8 cellular contexts compared by ENCODE assay signal in the genomic region with DNA sequence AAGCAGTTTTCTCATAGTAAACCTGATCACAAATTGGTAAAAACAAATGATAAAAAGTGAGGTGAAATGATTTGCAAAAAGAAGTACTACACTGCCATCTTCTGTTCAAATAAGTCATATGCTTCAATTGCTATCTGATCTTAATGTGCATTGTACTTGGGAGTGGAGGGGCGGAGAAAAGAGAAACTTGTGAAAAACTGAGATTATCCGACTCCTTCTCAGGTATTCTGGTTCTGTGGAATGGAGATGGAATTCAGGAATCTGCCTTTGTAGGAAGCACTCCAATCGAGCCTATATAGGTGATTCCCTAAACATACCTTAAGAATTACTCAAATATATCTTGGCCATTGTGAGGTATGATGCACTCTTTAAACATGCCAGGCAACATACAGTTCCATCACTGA.
DNase-seq lines count a peak whose midpoint lies in the region; ATAC-seq and TF ChIP-seq lines count a peak whose summit lies in the region.

No MANE protein-coding gene starts in this region.

- H3F3A ChIP-seq in SK-N-SH (replicated peaks; ENCODE audit: insufficient read depth) = no peaks in the 10 kb centered on the region

- no peak overlapping the region for H3K27ac ChIP-seq in SK-N-SH (ENCODE audit: low read depth in 2 of 2, low read length in 1 of 2)
- no peak overlapping the region for H3K27ac ChIP-seq in esophagus squamous epithelium
- no peak overlapping the region for H3K27ac ChIP-seq in tibial nerve

- H3K36me3 ChIP-seq in SK-N-SH (replicated peaks in 1 of 2; ENCODE audit: control insufficient read depth in 1 of 2, insufficient read depth in 2 of 2, low read length in 1 of 2) = no peaks in the 10 kb centered on the region
- no peaks in the 10 kb centered on the region for H3K36me3 ChIP-seq in esophagus squamous epithelium
- peaks cover 0 to 6% (median 0%) of the 10 kb centered on the region in 3 donors for H3K36me3 ChIP-seq in tibial nerve

- H3K4me3 ChIP-seq in SK-N-SH (ENCODE audit: low read depth in 2 of 2, low read length in 1 of 2) (peak overlapping the region; percentile 12 to 49; a peak in 1 of 4 replicates), esophagus squamous epithelium (no peak overlapping the region), tibial nerve (no peak overlapping the region)

- no peak overlapping the region for H2AFZ ChIP-seq in SK-N-SH (ENCODE audit: low read depth)

- no peaks in the 10 kb centered on the region for H3K9me3 ChIP-seq in SK-N-SH
- no peaks in the 10 kb centered on the region for H3K9me3 ChIP-seq in esophagus squamous epithelium
- H3K9me3 ChIP-seq in tibial nerve = no peaks in the 10 kb centered on the region

- POLR2A ChIA-PET in SK-N-SH (lab: Yijun Ruan, JAX) = no interaction called here

- H3K9me2 ChIP-seq in SK-N-SH = no peaks in the 10 kb centered on the region

- TF ChIP-seq POLR2A in esophagus squamous epithelium (IDR thresholded peaks at IDR 0.05) = no peak
- TF ChIP-seq POLR2A in tibial nerve (IDR thresholded peaks at IDR 0.05) = no peak

- 1% methylated on average over 3 of the region's 3 CpGs for WGBS in SK-N-SH (ENCODE audit: low lambda C conversion rate)
- 8 to 11% methylated on average over 3 of the region's 3 CpGs for WGBS in esophagus squamous epithelium, 2 donors
- WGBS in tibial nerve, 2 donors = 21 to 22% methylated on average over 3 of the region's 3 CpGs

- no peaks in the 10 kb centered on the region for H3K79me2 ChIP-seq in SK-N-SH (ENCODE audit: insufficient read depth)

- no peak for TF ChIP-seq EP300 in SK-N-SH (IDR thresholded peaks at IDR 0.05; ENCODE audit: borderline replicate concordance in 1 of 2, low read depth in 1 of 2, low read length in 1 of 2)
- TF ChIP-seq EP300 in tibial nerve (IDR thresholded peaks at IDR 0.05) = no peak

- no peaks in the 10 kb centered on the region for H4K20me1 ChIP-seq in SK-N-SH (ENCODE audit: insufficient read depth)

- TF ChIP-seq RAD21 in SK-N-SH (IDR thresholded peaks at IDR 0.05; ENCODE audit: low read length) = peak; percentile 70

- TF ChIP-seq CTCF in SK-N-SH (IDR thresholded peaks at IDR 0.05) (peak; percentile 57), esophagus squamous epithelium (IDR thresholded peaks at IDR 0.05) (peak in 5 of 6 experiments; percentile 16 to 69 (median 29)), tibial nerve (IDR thresholded peaks at IDR 0.05) (peak in 3 of 5 experiments; percentile 6 to 36 (median 30))

- CTCF ChIA-PET in SK-N-SH (lab: Yijun Ruan, JAX) = interaction anchor here (1.7 kb wide), 2 partner anchors 15 to 24 kb away, joined by 6 to 13 read pairs; no protein-coding TSS in a partner anchor

- H3K4me1 ChIP-seq in SK-N-SH (ENCODE audit: control insufficient read depth in 1 of 2, insufficient read depth in 2 of 2, low read depth in 1 of 2, low read length in 1 of 2) (no peaks in the 10 kb centered on the region), esophagus squamous epithelium (no peaks in the 10 kb centered on the region), tibial nerve (no peaks in the 10 kb centered on the region)

- H3K27me3 ChIP-seq in SK-N-SH (ENCODE audit: insufficient read depth) (no peaks in the 10 kb centered on the region), esophagus squamous epithelium (no peaks in the 10 kb centered on the region), tibial nerve (no peaks in the 10 kb centered on the region)

- H3K4me2 ChIP-seq in SK-N-SH = peak overlapping the region; percentile 69; the same call in 1 of the 2 replicates

- DNase-seq in SK-N-SH (peak; percentile 36), NOMO-1 (lab: John Stamatoyannopoulos, UW; ENCODE audit: unreplicated experiment in 2 of 2) (peak; percentile 33 to 57), esophagus squamous epithelium (lab: John Stamatoyannopoulos, UW) (no peak), tibial nerve (ENCODE audit: low spot score in 2 of 2) (no peak), GM19240 (ENCODE audit: insufficient read length, low spot score) (no peak), NCI-H2196 treated with DMSO at 0.1 percent for 48 hours (lab: John Stamatoyannopoulos, UW; ENCODE audit: unreplicated experiment) (no peak)

- intact Hi-C loops in esophagus squamous epithelium (cut with DNase I) = no loop called here

- ATAC-seq in SK-N-SH treated with all-trans-retinoic acid at 6 μM for 48 hours (no peak), HG03354 (IDR thresholded peaks at IDR 0.05; ENCODE audit: poor library complexity, severe bottlenecking, unreplicated experiment) (peak; percentile 82)

- H3K9ac ChIP-seq in SK-N-SH = no peak overlapping the region

TF ChIP-seq in SK-N-SH, 30 proteins besides CTCF, POLR2A, EP300 and RAD21:
- peak; percentile 37; the same call in 1 of the 2 replicates for TF ChIP-seq SMC3 (IDR thresholded peaks at IDR 0.05; ENCODE audit: low read depth, low read length)
- no peak for TF ChIP-seq RCOR1 (IDR thresholded peaks at IDR 0.05; ENCODE audit: low read length)
- peak; percentile 42; the same call in 1 of the 2 replicates for TF ChIP-seq GATA2 (CRISPR knock-in tag; IDR thresholded peaks at IDR 0.05)
- TF ChIP-seq, protein P1, sequence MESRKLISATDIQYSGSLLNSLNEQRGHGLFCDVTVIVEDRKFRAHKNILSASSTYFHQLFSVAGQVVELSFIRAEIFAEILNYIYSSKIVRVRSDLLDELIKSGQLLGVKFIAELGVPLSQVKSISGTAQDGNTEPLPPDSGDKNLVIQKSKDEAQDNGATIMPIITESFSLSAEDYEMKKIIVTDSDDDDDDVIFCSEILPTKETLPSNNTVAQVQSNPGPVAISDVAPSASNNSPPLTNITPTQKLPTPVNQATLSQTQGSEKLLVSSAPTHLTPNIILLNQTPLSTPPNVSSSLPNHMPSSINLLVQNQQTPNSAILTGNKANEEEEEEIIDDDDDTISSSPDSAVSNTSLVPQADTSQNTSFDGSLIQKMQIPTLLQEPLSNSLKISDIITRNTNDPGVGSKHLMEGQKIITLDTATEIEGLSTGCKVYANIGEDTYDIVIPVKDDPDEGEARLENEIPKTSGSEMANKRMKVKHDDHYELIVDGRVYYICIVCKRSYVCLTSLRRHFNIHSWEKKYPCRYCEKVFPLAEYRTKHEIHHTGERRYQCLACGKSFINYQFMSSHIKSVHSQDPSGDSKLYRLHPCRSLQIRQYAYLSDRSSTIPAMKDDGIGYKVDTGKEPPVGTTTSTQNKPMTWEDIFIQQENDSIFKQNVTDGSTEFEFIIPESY (IDR thresholded peaks at IDR 0.05; ENCODE audit: borderline replicate concordance, low read depth) = no peak
TF ChIP-seq in SK-N-SH: peak in this region for 2.

TF ChIP-seq in SK-N-SH treated with all-trans-retinoic acid at 6 μM for 48 hours, 23 proteins besides CTCF, POLR2A, EP300 and RAD21:
- TF ChIP-seq CSDC2 (CRISPR knock-in tag; IDR thresholded peaks at IDR 0.05) (no peak), TCF4 (CRISPR knock-in tag; IDR thresholded peaks at IDR 0.05; ENCODE audit: borderline replicate concordance) (no peak), ZFP3 (CRISPR knock-in tag; IDR thresholded peaks at IDR 0.05) (no peak)
- TF ChIP-seq, protein P2, sequence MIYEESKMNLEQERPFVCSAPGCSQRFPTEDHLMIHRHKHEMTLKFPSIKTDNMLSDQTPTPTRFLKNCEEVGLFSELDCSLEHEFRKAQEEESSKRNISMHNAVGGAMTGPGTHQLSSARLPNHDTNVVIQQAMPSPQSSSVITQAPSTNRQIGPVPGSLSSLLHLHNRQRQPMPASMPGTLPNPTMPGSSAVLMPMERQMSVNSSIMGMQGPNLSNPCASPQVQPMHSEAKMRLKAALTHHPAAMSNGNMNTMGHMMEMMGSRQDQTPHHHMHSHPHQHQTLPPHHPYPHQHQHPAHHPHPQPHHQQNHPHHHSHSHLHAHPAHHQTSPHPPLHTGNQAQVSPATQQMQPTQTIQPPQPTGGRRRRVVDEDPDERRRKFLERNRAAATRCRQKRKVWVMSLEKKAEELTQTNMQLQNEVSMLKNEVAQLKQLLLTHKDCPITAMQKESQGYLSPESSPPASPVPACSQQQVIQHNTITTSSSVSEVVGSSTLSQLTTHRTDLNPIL (CRISPR knock-in tag; IDR thresholded peaks at IDR 0.05; ENCODE audit: low read depth) = no peak
- TF ChIP-seq, protein P3, sequence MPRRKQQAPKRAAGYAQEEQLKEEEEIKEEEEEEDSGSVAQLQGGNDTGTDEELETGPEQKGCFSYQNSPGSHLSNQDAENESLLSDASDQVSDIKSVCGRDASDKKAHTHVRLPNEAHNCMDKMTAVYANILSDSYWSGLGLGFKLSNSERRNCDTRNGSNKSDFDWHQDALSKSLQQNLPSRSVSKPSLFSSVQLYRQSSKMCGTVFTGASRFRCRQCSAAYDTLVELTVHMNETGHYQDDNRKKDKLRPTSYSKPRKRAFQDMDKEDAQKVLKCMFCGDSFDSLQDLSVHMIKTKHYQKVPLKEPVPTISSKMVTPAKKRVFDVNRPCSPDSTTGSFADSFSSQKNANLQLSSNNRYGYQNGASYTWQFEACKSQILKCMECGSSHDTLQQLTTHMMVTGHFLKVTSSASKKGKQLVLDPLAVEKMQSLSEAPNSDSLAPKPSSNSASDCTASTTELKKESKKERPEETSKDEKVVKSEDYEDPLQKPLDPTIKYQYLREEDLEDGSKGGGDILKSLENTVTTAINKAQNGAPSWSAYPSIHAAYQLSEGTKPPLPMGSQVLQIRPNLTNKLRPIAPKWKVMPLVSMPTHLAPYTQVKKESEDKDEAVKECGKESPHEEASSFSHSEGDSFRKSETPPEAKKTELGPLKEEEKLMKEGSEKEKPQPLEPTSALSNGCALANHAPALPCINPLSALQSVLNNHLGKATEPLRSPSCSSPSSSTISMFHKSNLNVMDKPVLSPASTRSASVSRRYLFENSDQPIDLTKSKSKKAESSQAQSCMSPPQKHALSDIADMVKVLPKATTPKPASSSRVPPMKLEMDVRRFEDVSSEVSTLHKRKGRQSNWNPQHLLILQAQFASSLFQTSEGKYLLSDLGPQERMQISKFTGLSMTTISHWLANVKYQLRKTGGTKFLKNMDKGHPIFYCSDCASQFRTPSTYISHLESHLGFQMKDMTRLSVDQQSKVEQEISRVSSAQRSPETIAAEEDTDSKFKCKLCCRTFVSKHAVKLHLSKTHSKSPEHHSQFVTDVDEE (CRISPR knock-in tag; IDR thresholded peaks at IDR 0.05) = no peak

Comparison
In these comparisons a context has a peak if more than half of its experiments do, and no peak if none do; other contexts are left out.
1. DNase-seq: peak in SK-N-SH (single experiment) and NOMO-1 (2 of 2); none in esophagus squamous epithelium (single experiment), tibial nerve (0 of 2), GM19240 (single experiment) and NCI-H2196 treated with DMSO at 0.1 percent for 48 hours (single experiment).
2. H3K4me3 ChIP-seq: peak in SK-N-SH (2 of 2); none in esophagus squamous epithelium (0 of 4) and tibial nerve (0 of 4).
3. Peak in every context shown above with its lines, with median percentiles within 50 percentile points of each other: CTCF ChIP-seq.